In the genomic region with DNA sequence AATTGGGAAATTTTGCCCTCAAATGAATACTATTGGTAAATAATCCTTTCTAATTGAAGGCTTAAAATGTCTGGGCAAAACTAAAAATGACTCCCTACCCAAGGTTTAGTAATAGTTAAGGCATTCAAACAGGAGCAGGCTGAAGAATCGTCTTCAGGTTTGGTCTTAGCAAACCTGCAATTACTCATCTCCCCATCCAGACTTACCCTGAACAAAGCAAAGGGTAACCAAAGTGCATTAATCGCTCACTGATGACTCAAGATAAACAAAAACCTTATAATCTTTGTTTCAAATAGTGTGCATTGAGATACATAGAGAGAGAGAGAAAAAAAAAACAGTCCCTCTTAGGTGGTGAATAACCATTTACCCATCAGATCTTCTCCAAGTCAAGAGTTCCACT, we compare ENCODE assay signal across 24 cellular contexts.
A peak's percentile ranks its signal among the peaks of the same experiment; 100 is the strongest.
DNase-seq lines count a peak whose midpoint lies in the region; ATAC-seq, FAIRE-seq and TF ChIP-seq lines count a peak whose summit lies in the region.
"Had no signal": no experiment of that assay in that cellular context is flagged by ENCODE, and none has a peak within 500 bp of the region (broad histone marks: within the 10 kb centered on the region; RNA-seq: fewer than 3 reads in every experiment).

No MANE protein-coding gene starts in this region.

- TF ChIP-seq RAD21 in A549 (conservative IDR thresholded peaks at IDR 0.05 in 1 of 2, IDR thresholded peaks at IDR 0.05 in 1 of 2), result no peak

- POLR2A ChIA-PET in A549 (lab: Yijun Ruan, JAX), result no interaction called here

- no peaks in the 10 kb centered on the region for H3K4me1 Mint-ChIP-seq in activated T-cell treated with anti-CD3 and anti-CD28 coated beads, Interleukin-2, amount 50 U/mL, for 4 hours (ENCODE audit: low read depth)
- H3K4me1 Mint-ChIP-seq: activated CD4-positive, alpha-beta T cell treated with anti-CD3 and anti-CD28 coated beads, Interleukin-2, amount 10 ng/mL, durations not matched to agents 24 days and 14 days; activated CD8-positive, alpha-beta memory T cell treated with anti-CD3 and anti-CD28 coated beads, Interleukin-2, amount 10 ng/mL, durations not matched to agents 7 days and 5 days; activated naive CD8-positive, alpha-beta T cell treated with anti-CD3 and anti-CD28 coated beads for 36 hours; neural crest cell had no signal

- H3K27ac ChIP-seq in A549 (peak overlapping the region; percentile 56 to 68; a peak in 4 of 6 replicates), gastroesophageal sphincter (no peak overlapping the region), tibial nerve (no peak overlapping the region)
- H3K27ac ChIP-seq: PC-9, SJCRH30 had no signal

- ATAC-seq in A549 (peak in 1 of 2 experiments; percentile 81; a peak in 4 of 6 replicates), gastroesophageal sphincter (no peak)
- ATAC-seq in activated T-cell treated with anti-CD3 and anti-CD28 coated beads, Interleukin-2, amount 50 U/mL, for 4 hours, result no peak
- ATAC-seq: activated CD8-positive, alpha-beta memory T cell treated with anti-CD3 and anti-CD28 coated beads, Interleukin-2, amount 10 ng/mL, durations not matched to agents 7 days and 5 days; left lobe of liver had no signal

- TF ChIP-seq EP300 in A549 (IDR thresholded peaks at IDR 0.05) (no peak), gastroesophageal sphincter (IDR thresholded peaks at IDR 0.05) (no peak), tibial nerve (IDR thresholded peaks at IDR 0.05) (no peak)

- H3K36me3 ChIP-seq in bronchial epithelial cell (ENCODE audit: control insufficient read depth, insufficient read depth, low read length) (no peaks in the 10 kb centered on the region), gastroesophageal sphincter (no peaks in the 10 kb centered on the region), tibial nerve (no peaks in the 10 kb centered on the region)
- H3K36me3 ChIP-seq: SJCRH30 had no signal

- peaks cover 6% of the 10 kb centered on the region; the same call in 2 of the 3 replicates for H3K4me1 ChIP-seq in A549
- peaks cover 0 to 12% (median 0%) of the 10 kb centered on the region in 3 donors for H3K4me1 ChIP-seq in gastroesophageal sphincter
- no peaks in the 10 kb centered on the region for H3K4me1 ChIP-seq in tibial nerve
- H3K4me1 ChIP-seq: SJCRH30 had no signal

- WGBS in A549 (ENCODE audit: missing lambda C conversion rate), result 0% methylated on average over 2 of the region's 2 CpGs
- 19 to 24% methylated on average over 2 of the region's 2 CpGs for WGBS in gastroesophageal sphincter (ENCODE audit: low coverage in 1 of 2), 2 donors
- WGBS in tibial nerve, 2 donors, result 68 to 79% methylated on average over 2 of the region's 2 CpGs

- TF ChIP-seq POLR2A in A549 (IDR thresholded peaks at IDR 0.05; ENCODE audit: low read length) (no peak), gastroesophageal sphincter (IDR thresholded peaks at IDR 0.05) (no peak), tibial nerve (IDR thresholded peaks at IDR 0.05) (no peak)

- no peaks in the 10 kb centered on the region for H3K36me3 Mint-ChIP-seq in activated T-cell treated with anti-CD3 and anti-CD28 coated beads, Interleukin-2, amount 50 U/mL, for 4 hours (ENCODE audit: insufficient read depth)
- H3K36me3 Mint-ChIP-seq: activated CD8-positive, alpha-beta memory T cell treated with anti-CD3 and anti-CD28 coated beads, Interleukin-2, amount 10 ng/mL, durations not matched to agents 7 days and 5 days; activated naive CD8-positive, alpha-beta T cell treated with anti-CD3 and anti-CD28 coated beads for 36 hours had no signal

- H3K9me3 ChIP-seq in A549 (peaks cover 5% of the 10 kb centered on the region; the same call in 1 of the 3 replicates), gastroesophageal sphincter (no peaks in the 10 kb centered on the region), tibial nerve (no peaks in the 10 kb centered on the region)
- H3K9me3 ChIP-seq: SJCRH30 had no signal

- H3K4me3 ChIP-seq in A549 (no peak overlapping the region), bronchial epithelial cell (ENCODE audit: low read depth, low read length) (no peak overlapping the region), gastroesophageal sphincter (no peak overlapping the region), tibial nerve (no peak overlapping the region)
- H3K4me3 ChIP-seq: PC-9, SJCRH30 had no signal

- peaks cover 27% of the 10 kb centered on the region for H3K9me3 Mint-ChIP-seq in activated T-cell treated with anti-CD3 and anti-CD28 coated beads, Interleukin-2, amount 50 U/mL, for 4 hours
- H3K9me3 Mint-ChIP-seq: activated CD4-positive, alpha-beta T cell treated with anti-CD3 and anti-CD28 coated beads, Interleukin-2, amount 10 ng/mL, durations not matched to agents 24 days and 14 days had no signal

- H3K27me3 Mint-ChIP-seq in activated T-cell treated with anti-CD3 and anti-CD28 coated beads, Interleukin-2, amount 50 U/mL, for 4 hours (ENCODE audit: low read depth), result no peaks in the 10 kb centered on the region
- H3K27me3 Mint-ChIP-seq: activated CD4-positive, alpha-beta T cell treated with anti-CD3 and anti-CD28 coated beads, Interleukin-2, amount 10 ng/mL, durations not matched to agents 24 days and 14 days; activated CD8-positive, alpha-beta memory T cell treated with anti-CD3 and anti-CD28 coated beads, Interleukin-2, amount 10 ng/mL, durations not matched to agents 7 days and 5 days; activated naive CD8-positive, alpha-beta T cell treated with anti-CD3 and anti-CD28 coated beads for 36 hours had no signal

- no peaks in the 10 kb centered on the region for H3K27me3 ChIP-seq in bronchial epithelial cell (ENCODE audit: control insufficient read depth, insufficient read depth, low read length)
- H3K27me3 ChIP-seq in gastroesophageal sphincter, result no peaks in the 10 kb centered on the region
- no peaks in the 10 kb centered on the region for H3K27me3 ChIP-seq in tibial nerve
- H3K27me3 ChIP-seq: SJCRH30 had no signal

- CTCF ChIA-PET in A549 (lab: Yijun Ruan, JAX), result interaction anchor here (0.6 to 0.7 kb wide), 2 partner anchors 8 to 153 kb away, joined by 3 read pairs; no protein-coding TSS in a partner anchor

- peak overlapping the region; percentile 43 for H3K4me2 ChIP-seq in A549
- H3K4me2 ChIP-seq: PC-9 had no signal

- FAIRE-seq in A549 (lab: Jason Lieb, UNC), result peak; percentile 74
- FAIRE-seq in bronchial epithelial cell (lab: Jason Lieb, UNC), result no peak
- FAIRE-seq: A204.1, endometrium had no signal

- TF ChIP-seq CTCF in A549 (IDR thresholded peaks at IDR 0.05) (no peak), bronchial epithelial cell (IDR thresholded peaks at IDR 0.05; ENCODE audit: insufficient read depth, low read length, severe bottlenecking) (no peak), gastroesophageal sphincter (IDR thresholded peaks at IDR 0.05) (no peak), tibial nerve (IDR thresholded peaks at IDR 0.05) (no peak)

- H3K4me3 Mint-ChIP-seq in activated T-cell treated with anti-CD3 and anti-CD28 coated beads, Interleukin-2, amount 50 U/mL, for 4 hours, result no peak overlapping the region
- H3K4me3 Mint-ChIP-seq: activated CD4-positive, alpha-beta T cell treated with anti-CD3 and anti-CD28 coated beads, Interleukin-2, amount 10 ng/mL, durations not matched to agents 24 days and 14 days; activated CD8-positive, alpha-beta memory T cell treated with anti-CD3 and anti-CD28 coated beads, Interleukin-2, amount 10 ng/mL, durations not matched to agents 7 days and 5 days; activated naive CD8-positive, alpha-beta T cell treated with anti-CD3 and anti-CD28 coated beads for 36 hours; neural crest cell; T-helper 1 cell treated with Interleukin-12 subunit alpha and Interleukin-12 subunit beta and Interleukin-4 antibody, amounts not matched to agents 30 μg/mL and 1 μg/mL, for 36 hours had no signal

- DNase-seq in A549 (ENCODE audit: low read depth in 1 of 2, low spot score in 1 of 2) (peak in 1 of 2 experiments; percentile 39), NCI-H69 (lab: John Stamatoyannopoulos, UW) (peak; percentile 76), bronchial epithelial cell (ENCODE audit: low read depth) (peak; percentile 100), iris pigment epithelial cell (ENCODE audit: low read depth) (peak; percentile 97), T-helper 1 cell (no peak), tibial nerve (ENCODE audit: low spot score in 2 of 2) (no peak)
- no peak for DNase-seq in activated T-cell treated with anti-CD3 and anti-CD28 coated beads, Interleukin-2, amount 50 U/mL, for 4 hours
- DNase-seq: activated CD4-positive, alpha-beta T cell treated with anti-CD3 and anti-CD28 coated beads, Interleukin-2, amount 10 ng/mL, durations not matched to agents 24 days and 14 days; activated CD8-positive, alpha-beta memory T cell treated with anti-CD3 and anti-CD28 coated beads, Interleukin-2, amount 10 ng/mL, durations not matched to agents 7 days and 5 days; activated naive CD8-positive, alpha-beta T cell treated with anti-CD3 and anti-CD28 coated beads for 36 hours; KBM-7; MV-4-11; NCI-H187; NCI-H2227 treated with DMSO at 0.1 percent for 48 hours; NCI-H82; SJCRH30; stimulated activated CD8-positive, alpha-beta memory T cell treated with anti-CD3 and anti-CD28 coated beads, Interleukin-4, amount 100 ng/mL, for 48 hours had no signal

TF ChIP-seq in A549, 52 proteins besides CTCF, POLR2A, EP300 and RAD21:
- peak; percentile 59 for TF ChIP-seq JUNB (IDR thresholded peaks at IDR 0.05)
- peak; percentile 38; the same call in 1 of the 2 replicates for TF ChIP-seq FOSL2 (IDR thresholded peaks at IDR 0.05)
- TF ChIP-seq FOSL2 (CRISPR knock-in tag; IDR thresholded peaks at IDR 0.05), result no peak
- TF ChIP-seq RFX5 (IDR thresholded peaks at IDR 0.05), result no peak
- TF ChIP-seq MAZ (IDR thresholded peaks at IDR 0.05; ENCODE audit: borderline replicate concordance, low read depth, low read length), result no peak

Comparison
In these comparisons a context has a peak if more than half of its experiments do, and no peak if none do; other contexts are left out.
1. DNase-seq: peak in NCI-H69 (single experiment), bronchial epithelial cell (single experiment) and iris pigment epithelial cell (single experiment); none in activated T-cell treated with anti-CD3 and anti-CD28 coated beads, Interleukin-2, amount 50 U/mL, for 4 hours (single experiment), T-helper 1 cell (0 of 5) and tibial nerve (0 of 2).
2. H3K27ac ChIP-seq: peak in A549 (2 of 2); none in gastroesophageal sphincter (0 of 4) and tibial nerve (0 of 4).